In the genomic region with DNA sequence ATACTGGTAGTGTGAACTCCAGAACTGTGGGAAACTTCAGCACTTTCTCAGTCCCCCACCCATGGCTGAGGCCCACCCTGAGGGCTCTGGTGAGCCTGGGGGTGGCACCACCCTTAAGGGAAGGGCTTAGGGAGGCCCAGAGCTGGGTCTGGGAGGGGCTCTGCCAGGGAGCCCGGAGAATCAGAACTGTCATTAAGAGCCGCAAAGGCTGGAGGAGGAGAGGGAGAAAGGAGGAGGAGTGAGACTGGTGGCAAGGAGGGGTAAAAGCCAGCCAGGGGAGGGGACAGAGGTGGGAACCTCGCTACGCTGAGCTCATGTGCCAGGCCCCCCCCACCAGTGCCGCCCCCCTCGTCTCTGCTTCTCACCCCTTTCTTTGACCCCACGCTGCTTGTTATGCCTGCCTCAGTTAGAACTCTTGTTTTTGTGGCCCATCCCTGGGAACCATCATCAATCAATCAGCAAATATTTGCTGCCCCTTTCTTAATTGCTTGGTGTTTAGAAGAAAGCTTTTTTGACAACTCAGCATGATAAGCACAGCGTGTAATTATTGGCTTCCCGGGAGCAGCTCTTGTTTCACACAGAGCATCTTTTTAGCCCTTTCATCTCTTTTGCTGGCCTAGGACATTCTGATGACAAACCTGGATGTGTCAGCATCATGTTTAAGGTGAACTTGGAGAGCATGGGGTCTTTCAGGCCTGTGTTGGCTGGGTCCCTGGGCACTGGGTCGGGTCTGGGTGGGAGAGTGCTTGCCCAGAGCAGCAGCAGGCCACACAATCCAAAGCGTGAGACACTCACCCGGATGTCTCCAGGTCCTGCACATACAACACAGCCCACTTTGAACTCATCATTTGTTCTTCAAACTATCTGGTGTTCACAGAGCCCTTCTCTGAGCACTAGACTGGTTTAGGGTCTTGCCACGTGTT, we compare ENCODE assay signal across 21 cellular contexts.
A peak's percentile ranks its signal among the peaks of the same experiment; 100 is the strongest.
DNase-seq lines count a peak whose midpoint lies in the region; FAIRE-seq and TF ChIP-seq lines count a peak whose summit lies in the region.
"Had no signal": no experiment of that assay in that cellular context is flagged by ENCODE, and none has a peak within 500 bp of the region (broad histone marks: within the 10 kb centered on the region; RNA-seq: fewer than 3 reads in every experiment).

No MANE protein-coding gene starts in this region.

- H2BK15ac ChIP-seq in mesenchymal stem cell (ENCODE audit: low read depth, poor library complexity, severe bottlenecking), result no peak overlapping the region

- H2AK5ac ChIP-seq in mesenchymal stem cell (ENCODE audit: low read length, severe bottlenecking), result no peak overlapping the region

- H3K27ac Mint-ChIP-seq in neural progenitor cell, result peak overlapping the region; percentile 68
- H3K27ac Mint-ChIP-seq: CD4-positive, CD25-positive, alpha-beta regulatory T cell had no signal

- no peak for FAIRE-seq in HTR-8/SVneo (lab: Jason Lieb, UNC)
- FAIRE-seq: G401.6, GM12892 had no signal

- H3K4me2 ChIP-seq in neural progenitor cell (peak overlapping the region; percentile 47), mesenchymal stem cell (ENCODE audit: low read length, poor library complexity, severe bottlenecking) (no peak overlapping the region)

- peaks cover 16% of the 10 kb centered on the region for H3K27me3 ChIP-seq in ectodermal cell (ENCODE audit: control insufficient read depth, insufficient read depth, low read length, poor library complexity, severe bottlenecking)
- H3K27me3 ChIP-seq in neural progenitor cell, result no peaks in the 10 kb centered on the region
- peaks cover 0 to 19% of the 10 kb centered on the region in 2 experiments for H3K27me3 ChIP-seq in mesenchymal stem cell (ENCODE audit: control insufficient read depth in 1 of 2, insufficient read depth in 1 of 2, low read length in 2 of 2)
- H3K27me3 ChIP-seq: Peyer's patch had no signal

- no peak overlapping the region for H2BK5ac ChIP-seq in mesenchymal stem cell (ENCODE audit: low read depth, low read length, poor library complexity, severe bottlenecking)

- no peaks in the 10 kb centered on the region for H3K36me3 Mint-ChIP-seq in neural progenitor cell
- H3K36me3 Mint-ChIP-seq: CD4-positive, CD25-positive, alpha-beta regulatory T cell had no signal

- H3K4me1 ChIP-seq in ectodermal cell (ENCODE audit: control insufficient read depth, insufficient read depth, low read length) (peaks cover 9% of the 10 kb centered on the region), neural progenitor cell (peaks cover 14% of the 10 kb centered on the region), mesenchymal stem cell (ENCODE audit: control insufficient read depth, insufficient read depth, low read depth, low read length) (no peaks in the 10 kb centered on the region)
- H3K4me1 ChIP-seq: Peyer's patch had no signal

- H3K4me1 Mint-ChIP-seq in neural progenitor cell, result peaks cover 4% of the 10 kb centered on the region

- peak overlapping the region in 1 of 2 experiments; percentile 60 for H3K23ac ChIP-seq in mesenchymal stem cell (ENCODE audit: low read length in 2 of 2)

- H4K8ac ChIP-seq in mesenchymal stem cell (ENCODE audit: low read length), result no peak overlapping the region

- H3K9ac ChIP-seq in neural progenitor cell (no peak overlapping the region), mesenchymal stem cell (ENCODE audit: low read length) (no peak overlapping the region)
- H3K9ac ChIP-seq: GM23248 had no signal

- H3K9me3 ChIP-seq in ectodermal cell (ENCODE audit: control insufficient read depth, low read length) (no peaks in the 10 kb centered on the region), neural progenitor cell (ENCODE audit: low read depth) (no peaks in the 10 kb centered on the region), mesenchymal stem cell (ENCODE audit: control insufficient read depth, low read length) (no peaks in the 10 kb centered on the region)
- H3K9me3 ChIP-seq: Peyer's patch had no signal

- H3K9me3 Mint-ChIP-seq in neural progenitor cell, result peaks cover 22% of the 10 kb centered on the region

- DNase-seq in COR-L47 (lab: John Stamatoyannopoulos, UW), result peak; percentile 52
- peak; percentile 43 for DNase-seq in NCI-H1417 treated with DMSO at 0.1 percent for 48 hours (lab: John Stamatoyannopoulos, UW)
- DNase-seq in neural progenitor cell (ENCODE audit: low spot score), result peak; percentile 28
- no peak for DNase-seq in stimulated activated CD4-positive, alpha-beta T cell treated with anti-CD3 and anti-CD28 coated beads, Interleukin-4, amount 100 ng/mL, for 4 hours
- no peak for DNase-seq in mesenchymal stem cell
- no peak for DNase-seq in activated naive CD4-positive, alpha-beta T cell treated with Interleukin-2 at 50 U/mL for 16 hours
- no peak for DNase-seq in HTR-8/SVneo (ENCODE audit: insufficient read length, low spot score)
- DNase-seq: ACHN; Calu3; CD4-positive, CD25-positive, alpha-beta regulatory T cell; DMS79; GM23248; Karpas-422; MM.1S; NCI-H1105; NCI-H226; Peyer's patch; SHP77 had no signal

- no peak overlapping the region for H3K14ac ChIP-seq in mesenchymal stem cell (ENCODE audit: low read length in 2 of 2)

- no peaks in the 10 kb centered on the region for H3K36me3 ChIP-seq in ectodermal cell (ENCODE audit: control insufficient read depth, insufficient read depth, low read length)
- no peaks in the 10 kb centered on the region for H3K36me3 ChIP-seq in neural progenitor cell
- no peaks in the 10 kb centered on the region for H3K36me3 ChIP-seq in mesenchymal stem cell (ENCODE audit: control insufficient read depth in 1 of 2, insufficient read depth in 2 of 2, low read depth in 1 of 2, low read length in 2 of 2)
- H3K36me3 ChIP-seq: Peyer's patch had no signal

- H3K79me1 ChIP-seq in mesenchymal stem cell (replicated peaks; ENCODE audit: low read length, poor library complexity, severe bottlenecking), result no peaks in the 10 kb centered on the region

- no peak overlapping the region for H3K18ac ChIP-seq in mesenchymal stem cell (ENCODE audit: low read depth in 1 of 2, low read length in 2 of 2)

- no peak overlapping the region for H3K4ac ChIP-seq in mesenchymal stem cell (ENCODE audit: low read depth in 1 of 2, low read length in 2 of 2)

- no peaks in the 10 kb centered on the region for H3F3A ChIP-seq in neural progenitor cell (ENCODE audit: low read depth)

- H4K20me1 ChIP-seq in neural progenitor cell (ENCODE audit: low read depth), result no peaks in the 10 kb centered on the region

- no peak overlapping the region for H2BK12ac ChIP-seq in mesenchymal stem cell (ENCODE audit: low read length in 2 of 2)

- H4K91ac ChIP-seq in mesenchymal stem cell (ENCODE audit: low read length), result no peak overlapping the region

- H3K4me3 ChIP-seq in ectodermal cell (ENCODE audit: insufficient read depth, low read depth, low read length) (no peak overlapping the region), neural progenitor cell (no peak overlapping the region), mesenchymal stem cell (ENCODE audit: insufficient read depth in 1 of 2, low read depth in 1 of 2, low read length in 2 of 2) (no peak overlapping the region)
- H3K4me3 ChIP-seq: GM23248, Peyer's patch had no signal

- peaks cover 7% of the 10 kb centered on the region for H3K27me3 Mint-ChIP-seq in neural progenitor cell (ENCODE audit: insufficient read depth, low read depth)

- TF ChIP-seq CTCF in neural progenitor cell (IDR thresholded peaks at IDR 0.05), result no peak

- H2AFZ ChIP-seq in neural progenitor cell (replicated peaks) (peak overlapping the region; percentile 85), mesenchymal stem cell (ENCODE audit: low read depth, low read length) (no peak overlapping the region)
- H2AFZ ChIP-seq: GM23248 had no signal

- H3K27ac ChIP-seq in ectodermal cell (ENCODE audit: insufficient read depth, low read depth, low read length, poor library complexity, severe bottlenecking) (peak overlapping the region; percentile 44), neural progenitor cell (no peak overlapping the region), mesenchymal stem cell (ENCODE audit: low read length, poor library complexity, severe bottlenecking) (no peak overlapping the region)
- H3K27ac ChIP-seq: GM23248, Peyer's patch had no signal

- H2BK120ac ChIP-seq in mesenchymal stem cell (ENCODE audit: low read depth, low read length), result no peak overlapping the region

- H3K79me2 ChIP-seq in neural progenitor cell (ENCODE audit: low read depth), result no peaks in the 10 kb centered on the region

- no peak overlapping the region for H3K4me3 Mint-ChIP-seq in neural progenitor cell
- H3K4me3 Mint-ChIP-seq: CD4-positive, CD25-positive, alpha-beta regulatory T cell had no signal

- WGBS in ectodermal cell, 2 experiments, result 36 to 39% methylated on average over 13 of the region's 13 CpGs
- 45% methylated on average over 11 of the region's 13 CpGs for WGBS in mesenchymal stem cell

Comparison
In these comparisons a context has a peak if more than half of its experiments do, and no peak if none do; other contexts are left out.
1. DNase-seq: peak in COR-L47 (single experiment), NCI-H1417 treated with DMSO at 0.1 percent for 48 hours (single experiment) and neural progenitor cell (single experiment); none in stimulated activated CD4-positive, alpha-beta T cell treated with anti-CD3 and anti-CD28 coated beads, Interleukin-4, amount 100 ng/mL, for 4 hours (0 of 2), mesenchymal stem cell (single experiment), activated naive CD4-positive, alpha-beta T cell treated with Interleukin-2 at 50 U/mL for 16 hours (single experiment) and HTR-8/SVneo (single experiment).